In genomic region chr4:56387023-56388001, GRCh38 we compare ENCODE assay signal across 1 cellular context.
TF ChIP-seq lines count a peak whose summit lies in the region.

TSS of gene AASDH (minus strand) at chr4:56387491. CDS start at chr4:56384299, 3,192 bp downstream.

TF ChIP-seq in HepG2, 621 proteins besides CTCF, POLR2A, EP300 and RAD21 (continued from another document and continues in another):
- TF ChIP-seq PATZ1 (CRISPR knock-in tag; IDR thresholded peaks at IDR 0.05) (no peak), PRDM4 (CRISPR knock-in tag; IDR thresholded peaks at IDR 0.05; ENCODE audit: borderline replicate concordance) (no peak), ATF7 (IDR thresholded peaks at IDR 0.05) (no peak), ATF7 (CRISPR knock-in tag; IDR thresholded peaks at IDR 0.05) (peak; percentile 86; the same call in 1 of the 2 replicates), ZNF589 (CRISPR knock-in tag; conservative IDR thresholded peaks at IDR 0.05) (no peak), RFX1 (IDR thresholded peaks at IDR 0.05) (no peak), ZBTB39 (CRISPR knock-in tag; IDR thresholded peaks at IDR 0.05) (0 out of 2 replicates have a peak, but pooled peaks have one; percentile 34), ADNP (CRISPR knock-in tag; IDR thresholded peaks at IDR 0.05) (no peak), ATF2 (CRISPR knock-in tag; IDR thresholded peaks at IDR 0.05) (peak; percentile 78), HNRNPUL1 (IDR thresholded peaks at IDR 0.05; ENCODE audit: low read depth, low read length) (no peak), ZNF543 (CRISPR knock-in tag; IDR thresholded peaks at IDR 0.05) (peak; percentile 80; the same call in 1 of the 2 replicates), NFRKB (IDR thresholded peaks at IDR 0.05) (no peak), RAD51 (IDR thresholded peaks at IDR 0.05; ENCODE audit: borderline replicate concordance) (no peak), PAF1 (CRISPR knock-in tag; IDR thresholded peaks at IDR 0.05) (no peak), ZNF234 (CRISPR knock-in tag; conservative IDR thresholded peaks at IDR 0.05) (no peak), MZF1 (CRISPR knock-in tag; IDR thresholded peaks at IDR 0.05; ENCODE audit: borderline replicate concordance) (no peak), MYC (CRISPR knock-in tag; IDR thresholded peaks at IDR 0.05; ENCODE audit: borderline replicate concordance) (peak; percentile 91), ZNF430 (CRISPR knock-in tag; IDR thresholded peaks at IDR 0.05) (peak; percentile 74), ZNF546 (CRISPR knock-in tag; conservative IDR thresholded peaks at IDR 0.05) (0 out of 2 replicates have a peak, but pooled peaks have one; percentile 69), MXD4 (CRISPR knock-in tag; IDR thresholded peaks at IDR 0.05) (peak; percentile 90), ZBTB26 (CRISPR knock-in tag; IDR thresholded peaks at IDR 0.05; ENCODE audit: borderline replicate concordance) (peak; percentile 83; the same call in 1 of the 2 replicates), FOXO4 (CRISPR knock-in tag; conservative IDR thresholded peaks at IDR 0.05) (0 out of 2 replicates have a peak, but pooled peaks have one; percentile 97), THAP8 (CRISPR knock-in tag; IDR thresholded peaks at IDR 0.05; ENCODE audit: borderline replicate concordance) (no peak), ATM (IDR thresholded peaks at IDR 0.05; ENCODE audit: borderline replicate concordance) (no peak), NCOR1 (IDR thresholded peaks at IDR 0.05; ENCODE audit: borderline replicate concordance, low read length) (no peak; the same call in 1 of the 2 replicates), ZNF264 (CRISPR knock-in tag; IDR thresholded peaks at IDR 0.05) (no peak), NR3C1 (CRISPR knock-in tag; IDR thresholded peaks at IDR 0.05) (no peak), MLLT10 (CRISPR knock-in tag; IDR thresholded peaks at IDR 0.05) (no peak), NKX3-1 (CRISPR knock-in tag; IDR thresholded peaks at IDR 0.05) (no peak), SMAD1 (CRISPR knock-in tag; IDR thresholded peaks at IDR 0.05; ENCODE audit: borderline replicate concordance, low read depth) (no peak; the same call in 1 of the 2 replicates), E2F2 (CRISPR knock-in tag; IDR thresholded peaks at IDR 0.05; ENCODE audit: borderline replicate concordance) (peak; percentile 92; the same call in 1 of the 2 replicates), ZNF557 (CRISPR knock-in tag; IDR thresholded peaks at IDR 0.05) (no peak), RARA (CRISPR knock-in tag; IDR thresholded peaks at IDR 0.05) (peak; percentile 53), ZBED4 (CRISPR knock-in tag; IDR thresholded peaks at IDR 0.05; ENCODE audit: borderline replicate concordance) (no peak), ZNF275 (CRISPR knock-in tag; IDR thresholded peaks at IDR 0.05; ENCODE audit: borderline replicate concordance) (no peak), RNF2 (conservative IDR thresholded peaks at IDR 0.05; ENCODE audit: low read depth) (peak; percentile 57; the same call in 1 of the 2 replicates), HMGA1 (CRISPR knock-in tag; conservative IDR thresholded peaks at IDR 0.05) (no peak), GATAD1 (CRISPR knock-in tag; IDR thresholded peaks at IDR 0.05) (peak; percentile 98), HNF4G (IDR thresholded peaks at IDR 0.05; ENCODE audit: borderline replicate concordance, low read depth, low read length) (no peak), HNF4G (CRISPR knock-in tag; IDR thresholded peaks at IDR 0.05; ENCODE audit: borderline replicate concordance, low read depth) (0 out of 2 replicates have a peak, but pooled peaks have one; percentile 30), KLF15 (CRISPR knock-in tag; IDR thresholded peaks at IDR 0.05; ENCODE audit: borderline replicate concordance) (no peak), PHF5A (CRISPR knock-in tag; IDR thresholded peaks at IDR 0.05; ENCODE audit: low read depth, unreplicated experiment) (peak; percentile 81), MXD1 (CRISPR knock-in tag; IDR thresholded peaks at IDR 0.05) (peak; percentile 62; the same call in 1 of the 2 replicates), ZNF350 (CRISPR knock-in tag; IDR thresholded peaks at IDR 0.05; ENCODE audit: borderline replicate concordance, low read depth) (peak; percentile 94)
